1 cellular context compared by ENCODE assay signal in genomic region chr11:71302911-71303310, GRCh38.
TF ChIP-seq lines count a peak whose summit lies in the region.

No MANE protein-coding gene starts in this region.

TF ChIP-seq in IMR-90, 13 proteins besides CTCF, POLR2A, EP300 and RAD21:
- TF ChIP-seq, protein P1, sequence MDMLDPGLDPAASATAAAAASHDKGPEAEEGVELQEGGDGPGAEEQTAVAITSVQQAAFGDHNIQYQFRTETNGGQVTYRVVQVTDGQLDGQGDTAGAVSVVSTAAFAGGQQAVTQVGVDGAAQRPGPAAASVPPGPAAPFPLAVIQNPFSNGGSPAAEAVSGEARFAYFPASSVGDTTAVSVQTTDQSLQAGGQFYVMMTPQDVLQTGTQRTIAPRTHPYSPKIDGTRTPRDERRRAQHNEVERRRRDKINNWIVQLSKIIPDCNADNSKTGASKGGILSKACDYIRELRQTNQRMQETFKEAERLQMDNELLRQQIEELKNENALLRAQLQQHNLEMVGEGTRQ (IDR thresholded peaks at IDR 0.05; ENCODE audit: low read depth, low read length), result no peak
- TF ChIP-seq MAFK (IDR thresholded peaks at IDR 0.05; ENCODE audit: low read depth, low read length), result no peak
- no peak for TF ChIP-seq NFE2L2 (IDR thresholded peaks at IDR 0.05; ENCODE audit: low read depth, low read length)
- no peak for TF ChIP-seq MAZ (IDR thresholded peaks at IDR 0.05; ENCODE audit: borderline replicate concordance, low read depth, low read length)
- no peak for TF ChIP-seq CEBPB (IDR thresholded peaks at IDR 0.05; ENCODE audit: low read depth, low read length)
- TF ChIP-seq MXI1 (IDR thresholded peaks at IDR 0.05; ENCODE audit: borderline replicate concordance, low read depth, low read length), result no peak
- no peak for TF ChIP-seq CHD1 (IDR thresholded peaks at IDR 0.05; ENCODE audit: low read depth, low read length)
- no peak for TF ChIP-seq FOS (IDR thresholded peaks at IDR 0.05; ENCODE audit: low read depth, low read length)
- no peak for TF ChIP-seq RFX5 (IDR thresholded peaks at IDR 0.05; ENCODE audit: low read depth, low read length)
- TF ChIP-seq ELK1 (IDR thresholded peaks at IDR 0.05; ENCODE audit: borderline replicate concordance, low read depth, low read length), result no peak
- TF ChIP-seq BHLHE40 (IDR thresholded peaks at IDR 0.05; ENCODE audit: low read depth, low read length), result no peak
